Comparison of ENCODE assay signal across 8 cellular contexts in the genomic region with DNA sequence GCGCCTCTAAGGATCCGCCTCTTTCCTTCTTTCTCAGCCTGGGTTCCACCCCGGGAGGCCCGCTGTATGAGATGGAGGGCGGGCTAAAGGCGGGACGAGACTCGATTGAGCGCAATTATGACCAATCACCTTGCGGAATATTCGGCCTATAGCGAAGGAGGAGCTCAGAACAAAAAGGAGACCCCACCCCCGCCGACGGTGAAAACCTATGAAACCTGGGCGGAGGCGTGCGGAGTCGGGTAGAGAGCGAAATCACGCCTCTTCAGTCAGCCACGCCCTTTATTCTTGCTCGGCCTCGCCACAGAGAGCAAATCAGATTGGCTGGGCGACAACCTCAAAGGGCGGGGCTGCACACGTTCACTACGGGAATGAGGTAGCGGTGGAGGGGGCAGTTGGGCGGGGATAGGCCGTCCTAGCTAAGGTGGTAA. TPM values are rescaled to one million over a fixed set of nuclear protein-coding genes. Genes with fewer than 3 reads are reported as not detected.
DNase-seq lines count a peak whose midpoint lies in the region; ATAC-seq, FAIRE-seq and TF ChIP-seq lines count a peak whose summit lies in the region.

No MANE protein-coding gene starts in this region.

- peak overlapping the region; percentile 100 for H3K27ac ChIP-seq in A549
- peak overlapping the region; percentile 98 for H3K27ac ChIP-seq in WERI-Rb-1
- H3K27ac ChIP-seq in skin epidermis: peak overlapping the region; percentile 89 to 99 (median 97)

- peak; percentile 13 for FAIRE-seq in A549 (lab: Jason Lieb, UNC)
- FAIRE-seq in bronchial epithelial cell (lab: Jason Lieb, UNC): peak; percentile 90

- H3K27me3 ChIP-seq in WERI-Rb-1 (ENCODE audit: insufficient read depth, low read depth, severe bottlenecking) (no peaks in the 10 kb centered on the region), bronchial epithelial cell (ENCODE audit: control insufficient read depth, insufficient read depth, low read length) (no peaks in the 10 kb centered on the region)

- peaks cover 28% of the 10 kb centered on the region for H3K4me1 ChIP-seq in A549

- H3K9me3 ChIP-seq in A549: no peaks in the 10 kb centered on the region
- no peaks in the 10 kb centered on the region for H3K9me3 ChIP-seq in WERI-Rb-1 (ENCODE audit: severe bottlenecking)

- under 1% methylated on average over 18 of the region's 31 CpGs for WGBS in A549 (ENCODE audit: missing lambda C conversion rate)

- H3K36me3 ChIP-seq in WERI-Rb-1 (peaks cover 58% of the 10 kb centered on the region), bronchial epithelial cell (ENCODE audit: control insufficient read depth, insufficient read depth, low read length) (peaks cover 5% of the 10 kb centered on the region)

- TF ChIP-seq POLR2A in A549 (IDR thresholded peaks at IDR 0.05; ENCODE audit: low read length): peak; percentile 21

- peak overlapping the region; percentile 98 for H3K4me2 ChIP-seq in A549

- no peak for TF ChIP-seq RAD21 in A549 (conservative IDR thresholded peaks at IDR 0.05 in 1 of 2, IDR thresholded peaks at IDR 0.05 in 1 of 2)

- ATAC-seq in A549 (peak; percentile 81 to 92), GM18861 (IDR thresholded peaks at IDR 0.05; ENCODE audit: unreplicated experiment) (peak; percentile 79), HG03103 (IDR thresholded peaks at IDR 0.05; ENCODE audit: low read depth, unreplicated experiment) (peak; percentile 82)

- H3K4me3 ChIP-seq in A549 (peak overlapping the region; percentile 100), WERI-Rb-1 (ENCODE audit: low read depth, low read length) (peak overlapping the region; percentile 84), bronchial epithelial cell (ENCODE audit: low read depth, low read length) (peak overlapping the region; percentile 70), skin epidermis (peak overlapping the region; percentile 61 to 94 (median 80))

- no peak for TF ChIP-seq EP300 in A549 (IDR thresholded peaks at IDR 0.05)

- POLR2A ChIA-PET in A549 (lab: Yijun Ruan, JAX): interaction anchor here (0.6 to 3.5 kb wide), 15 partner anchors 10 to 1380 kb away, joined by 3 to 43 read pairs (median 4); a partner anchor contains a TSS

- DNase-seq in A549 (ENCODE audit: low read depth in 1 of 2, low spot score in 1 of 2): peak; percentile 90 to 99
- DNase-seq in NCI-H2171 treated with DMSO at 0.1 percent for 48 hours (lab: John Stamatoyannopoulos, UW): peak; percentile 97
- DNase-seq in WERI-Rb-1: peak; percentile 99
- DNase-seq in bronchial epithelial cell (ENCODE audit: low read depth): peak; percentile 92
- peak; percentile 75 for DNase-seq in iPS-NIHi11 (ENCODE audit: low spot score)

- TF ChIP-seq CTCF in A549 (IDR thresholded peaks at IDR 0.05) (no peak), WERI-Rb-1 (IDR thresholded peaks at IDR 0.05; ENCODE audit: low read depth, low read length) (no peak), bronchial epithelial cell (IDR thresholded peaks at IDR 0.05; ENCODE audit: insufficient read depth, low read length, severe bottlenecking) (no peak)

- CTCF ChIA-PET in A549 (lab: Yijun Ruan, JAX): interaction anchor here (0.9 to 1.1 kb wide), 4 partner anchors 16 to 305 kb away, joined by 3 to 4 read pairs (median 3); no protein-coding TSS in a partner anchor

TF ChIP-seq in A549, 52 proteins besides CTCF, POLR2A, EP300 and RAD21:
- TF ChIP-seq CHD4 (IDR thresholded peaks at IDR 0.05; ENCODE audit: borderline replicate concordance): no peak
- no peak for TF ChIP-seq ZC3H11A (IDR thresholded peaks at IDR 0.05)
- 0 out of 2 replicates have a peak, but pooled peaks have one; percentile 9 for TF ChIP-seq PHF8 (IDR thresholded peaks at IDR 0.05; ENCODE audit: borderline replicate concordance, low read depth)
- peak; percentile 35; the same call in 1 of the 2 replicates for TF ChIP-seq POLR2AphosphoS2 (conservative IDR thresholded peaks at IDR 0.05; ENCODE audit: low read length)
- no peak for TF ChIP-seq HOXA7 (CRISPR knock-in tag; IDR thresholded peaks at IDR 0.05)
- TF ChIP-seq, protein P1, sequence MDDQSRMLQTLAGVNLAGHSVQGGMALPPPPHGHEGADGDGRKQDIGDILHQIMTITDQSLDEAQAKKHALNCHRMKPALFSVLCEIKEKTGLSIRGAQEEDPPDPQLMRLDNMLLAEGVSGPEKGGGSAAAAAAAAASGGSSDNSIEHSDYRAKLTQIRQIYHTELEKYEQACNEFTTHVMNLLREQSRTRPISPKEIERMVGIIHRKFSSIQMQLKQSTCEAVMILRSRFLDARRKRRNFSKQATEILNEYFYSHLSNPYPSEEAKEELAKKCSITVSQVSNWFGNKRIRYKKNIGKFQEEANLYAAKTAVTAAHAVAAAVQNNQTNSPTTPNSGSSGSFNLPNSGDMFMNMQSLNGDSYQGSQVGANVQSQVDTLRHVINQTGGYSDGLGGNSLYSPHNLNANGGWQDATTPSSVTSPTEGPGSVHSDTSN (IDR thresholded peaks at IDR 0.05): peak; percentile 88
- TF ChIP-seq, protein P2, sequence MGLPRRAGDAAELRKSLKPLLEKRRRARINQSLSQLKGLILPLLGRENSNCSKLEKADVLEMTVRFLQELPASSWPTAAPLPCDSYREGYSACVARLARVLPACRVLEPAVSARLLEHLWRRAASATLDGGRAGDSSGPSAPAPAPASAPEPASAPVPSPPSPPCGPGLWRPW (IDR thresholded peaks at IDR 0.05): no peak
- TF ChIP-seq FOXS1 (CRISPR knock-in tag; IDR thresholded peaks at IDR 0.05): no peak
- TF ChIP-seq CBX2 (IDR thresholded peaks at IDR 0.05; ENCODE audit: borderline replicate concordance, low read depth): no peak
- TF ChIP-seq CEBPB (IDR thresholded peaks at IDR 0.05): no peak

RNA-seq across cellular contexts. Expression of a gene that starts 0.6 kb away (rescaled TPM):
- 111 and 121 TPM in 2 replicates for polyA plus RNA-seq in A549 (2011; rRNA removed)
- polyA plus RNA-seq in A549 (2012; cell fraction: cytosol; rRNA removed): 141 and 147 TPM in 2 replicates
- 280 and 320 TPM in 2 replicates for polyA plus RNA-seq in A549 (2012; cell fraction: nucleus; rRNA removed)
- 101 to 115 TPM (median 105 TPM) in 3 replicates for polyA plus RNA-seq in A549 (2017; fragmentation: RNase III; extraction: RNeasy Plus Mini Kit Qiagen cat#74134 plus additional on column Dnase treatment)
- polyA minus RNA-seq in A549 (2011; rRNA and poly(A)+ RNA removed): 268 and 280 TPM in 2 replicates
- total RNA-seq in bronchial epithelial cell: 54.8 and 100 TPM in 2 replicates

RNA-seq across cellular contexts. Expression of a gene that starts 14.9 kb away (rescaled TPM):
- polyA plus RNA-seq in A549 (2011; rRNA removed): 35.6 and 36.6 TPM in 2 replicates
- polyA plus RNA-seq in A549 (2012; cell fraction: cytosol; rRNA removed): 22.2 and 25.4 TPM in 2 replicates
- polyA plus RNA-seq in A549 (2012; cell fraction: nucleus; rRNA removed): 74.3 and 83.3 TPM in 2 replicates
- 43.5 to 53.3 TPM (median 50.0 TPM) in 3 replicates for polyA plus RNA-seq in A549 (2017; fragmentation: RNase III; extraction: RNeasy Plus Mini Kit Qiagen cat#74134 plus additional on column Dnase treatment)
- 122 and 133 TPM in 2 replicates for polyA minus RNA-seq in A549 (2011; rRNA and poly(A)+ RNA removed)
- total RNA-seq in bronchial epithelial cell: 6.1 and 7.3 TPM in 2 replicates

RNA-seq across cellular contexts. Expression of a gene that starts 24.2 kb away (rescaled TPM):
- polyA plus RNA-seq in A549 (2011; rRNA removed) (160 and 192 TPM in 2 replicates), A549 (2017; fragmentation: RNase III; extraction: RNeasy Plus Mini Kit Qiagen cat#74134 plus additional on column Dnase treatment) (188 to 196 TPM (median 192 TPM) in 3 replicates)
- polyA plus RNA-seq in A549 (2012; cell fraction: cytosol; rRNA removed): 266 and 294 TPM in 2 replicates
- polyA plus RNA-seq in A549 (2012; cell fraction: nucleus; rRNA removed): 588 and 645 TPM in 2 replicates
- 293 and 297 TPM in 2 replicates for polyA minus RNA-seq in A549 (2011; rRNA and poly(A)+ RNA removed)
- total RNA-seq in bronchial epithelial cell: 87.4 and 137 TPM in 2 replicates

Comparison
In these comparisons a context has a peak if more than half of its experiments do, and no peak if none do; other contexts are left out.
1. Peak in every context shown above with its lines: DNase-seq, ATAC-seq, H3K4me3 ChIP-seq and H3K27ac ChIP-seq.